ENCODE assay signal across 32 cellular contexts in the genomic region with DNA sequence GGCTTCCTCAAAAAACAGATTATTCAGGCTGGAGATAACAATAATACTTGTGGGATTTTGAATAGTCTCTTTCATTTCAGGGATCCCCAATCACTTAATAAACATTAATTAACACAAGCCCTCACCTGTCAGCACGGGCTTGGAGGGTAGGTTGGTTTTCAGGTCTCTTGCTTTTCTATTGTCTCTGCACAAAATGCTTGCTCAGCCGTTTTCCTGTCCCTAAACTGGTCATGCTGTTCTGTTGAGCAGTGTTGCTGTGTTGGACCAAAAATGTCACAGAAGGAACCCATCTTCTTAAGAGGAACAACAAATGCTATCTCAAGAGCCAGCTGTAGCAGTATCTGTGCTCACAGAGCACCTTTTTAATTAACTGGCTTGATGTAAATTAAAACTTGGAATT.
"Had no signal": no experiment of that assay in that cellular context is flagged by ENCODE, and none has a peak within 500 bp of the region (broad histone marks: within the 10 kb centered on the region; RNA-seq: fewer than 3 reads in every experiment).

No MANE protein-coding gene starts in this region.

- H3K9me3 ChIP-seq: ascending aorta, colonic mucosa, left ventricle myocardium inferior, mucosa of descending colon, pancreas, prostate gland, sigmoid colon, suprapubic skin, tibial artery, upper lobe of right lung had no signal

- H3K36me3 Mint-ChIP-seq: brain; stimulated activated memory B cell treated with anti-CD40 and anti-IgM and Interleukin-4, amounts not matched to agents 10 μg/mL and 1 μg/mL and 100 μg/mL, for 72 hours had no signal

- H3K27ac ChIP-seq: ascending aorta, cardiac muscle cell, colonic mucosa, left ventricle myocardium inferior, pancreas, prostate gland, sigmoid colon, suprapubic skin, tibial artery, upper lobe of right lung, WERI-Rb-1 had no signal

- H3K4me3 ChIP-seq: ascending aorta, cardiac muscle cell, colonic mucosa, left ventricle myocardium inferior, lung, mucosa of descending colon, pancreas, prostate gland, sigmoid colon, suprapubic skin, tibial artery, upper lobe of right lung had no signal

- H3K9me3 Mint-ChIP-seq: activated CD4-positive, alpha-beta memory T cell treated with anti-CD3 and anti-CD28 coated beads for 36 hours; activated naive CD8-positive, alpha-beta T cell treated with anti-CD3 and anti-CD28 coated beads, Interleukin-2, amount 10 ng/mL, durations not matched to agents 7 days and 5 days; brain had no signal

- DNase-seq: activated CD4-positive, alpha-beta memory T cell treated with anti-CD3 and anti-CD28 coated beads for 36 hours; activated CD4-positive, alpha-beta T cell treated with anti-CD3 and anti-CD28 coated beads, Interleukin-2, amount 10 ng/mL, durations not matched to agents 24 days and 14 days; activated CD4-positive, CD25-positive, alpha-beta regulatory T cell treated with anti-CD3 and anti-CD28 coated beads, Interleukin-2, amount 50 U/mL, for 72 hours; activated CD8-positive, alpha-beta memory T cell treated with anti-CD3 and anti-CD28 coated beads, Interleukin-2, amount 50 U/mL, for 4 hours; activated gamma-delta T cell; activated naive CD4-positive, alpha-beta T cell treated with anti-CD3 and anti-CD28 coated beads, Interleukin-2, amount 10 ng/mL, durations not matched to agents 7 days and 5 days; activated naive CD8-positive, alpha-beta T cell treated with anti-CD3 and anti-CD28 coated beads, Interleukin-2, amount 10 ng/mL, durations not matched to agents 7 days and 5 days; activated T-cell treated with anti-CD3 and anti-CD28 coated beads, Interleukin-2, amount 50 U/mL, for 24 hours; cerebellar nuclear complex; colonic mucosa; effector CD8-positive, alpha-beta T cell; left ventricle myocardium inferior; mesendoderm; mucosa of descending colon; pancreas; retina; sigmoid colon; small intestine; stimulated activated CD4-positive, alpha-beta T cell treated with anti-CD3 and anti-CD28 coated beads, Interleukin-4, amount 100 ng/mL, for 4 hours; stimulated activated CD8-positive, alpha-beta memory T cell treated with anti-CD3 and anti-CD28 coated beads, Interleukin-4, amount 100 ng/mL, for 48 hours; stimulated activated naive CD8-positive, alpha-beta T cell treated with anti-CD3 and anti-CD28 coated beads, Interleukin-15, amount 100 ng/mL, for 72 hours; T1000; tibial artery; upper lobe of right lung; WERI-Rb-1 had no signal

- ATAC-seq: mucosa of descending colon; pancreas; stimulated activated memory B cell treated with anti-CD40 and anti-IgM and Interleukin-4, amounts not matched to agents 10 μg/mL and 1 μg/mL and 100 μg/mL, for 72 hours; stimulated activated naive CD8-positive, alpha-beta T cell treated with anti-CD3 and anti-CD28 coated beads, Interleukin-15, amount 100 ng/mL, for 72 hours; upper lobe of right lung had no signal

- H3K27me3 Mint-ChIP-seq: activated CD4-positive, alpha-beta T cell treated with anti-CD3 and anti-CD28 coated beads, Interleukin-2, amount 10 ng/mL, durations not matched to agents 24 days and 14 days; activated naive CD8-positive, alpha-beta T cell treated with anti-CD3 and anti-CD28 coated beads, Interleukin-2, amount 10 ng/mL, durations not matched to agents 7 days and 5 days; activated T-cell treated with anti-CD3 and anti-CD28 coated beads, Interleukin-2, amount 50 U/mL, for 24 hours; stimulated activated naive CD8-positive, alpha-beta T cell treated with anti-CD3 and anti-CD28 coated beads, Interleukin-15, amount 100 ng/mL, for 72 hours had no signal

- H3K4me1 ChIP-seq: ascending aorta, prostate gland had no signal

- H3K27ac Mint-ChIP-seq: activated CD4-positive, alpha-beta memory T cell treated with anti-CD3 and anti-CD28 coated beads for 36 hours; activated CD4-positive, alpha-beta T cell treated with anti-CD3 and anti-CD28 coated beads, Interleukin-2, amount 10 ng/mL, durations not matched to agents 24 days and 14 days; activated naive CD4-positive, alpha-beta T cell treated with anti-CD3 and anti-CD28 coated beads, Interleukin-2, amount 10 ng/mL, durations not matched to agents 7 days and 5 days; activated naive CD8-positive, alpha-beta T cell treated with anti-CD3 and anti-CD28 coated beads, Interleukin-2, amount 10 ng/mL, durations not matched to agents 7 days and 5 days; activated T-cell treated with anti-CD3 and anti-CD28 coated beads, Interleukin-2, amount 50 U/mL, for 24 hours; brain; stimulated activated memory B cell treated with anti-CD40 and anti-IgM and Interleukin-4, amounts not matched to agents 10 μg/mL and 1 μg/mL and 100 μg/mL, for 72 hours had no signal

- H3K4me3 Mint-ChIP-seq: activated CD4-positive, alpha-beta memory T cell treated with anti-CD3 and anti-CD28 coated beads for 36 hours; activated CD4-positive, alpha-beta T cell treated with anti-CD3 and anti-CD28 coated beads, Interleukin-2, amount 10 ng/mL, durations not matched to agents 24 days and 14 days; activated naive CD4-positive, alpha-beta T cell treated with anti-CD3 and anti-CD28 coated beads, Interleukin-2, amount 10 ng/mL, durations not matched to agents 7 days and 5 days; activated naive CD8-positive, alpha-beta T cell treated with anti-CD3 and anti-CD28 coated beads, Interleukin-2, amount 10 ng/mL, durations not matched to agents 7 days and 5 days; activated T-cell treated with anti-CD3 and anti-CD28 coated beads, Interleukin-2, amount 50 U/mL, for 24 hours; brain; stimulated activated memory B cell treated with anti-CD40 and anti-IgM and Interleukin-4, amounts not matched to agents 10 μg/mL and 1 μg/mL and 100 μg/mL, for 72 hours had no signal

- H3K36me3 ChIP-seq: ascending aorta, cardiac muscle cell, colonic mucosa, left ventricle myocardium inferior, pancreas, prostate gland, sigmoid colon, suprapubic skin, tibial artery, upper lobe of right lung, WERI-Rb-1 had no signal
